Comparison of ENCODE assay signal across 8 cellular contexts in the genomic region with DNA sequence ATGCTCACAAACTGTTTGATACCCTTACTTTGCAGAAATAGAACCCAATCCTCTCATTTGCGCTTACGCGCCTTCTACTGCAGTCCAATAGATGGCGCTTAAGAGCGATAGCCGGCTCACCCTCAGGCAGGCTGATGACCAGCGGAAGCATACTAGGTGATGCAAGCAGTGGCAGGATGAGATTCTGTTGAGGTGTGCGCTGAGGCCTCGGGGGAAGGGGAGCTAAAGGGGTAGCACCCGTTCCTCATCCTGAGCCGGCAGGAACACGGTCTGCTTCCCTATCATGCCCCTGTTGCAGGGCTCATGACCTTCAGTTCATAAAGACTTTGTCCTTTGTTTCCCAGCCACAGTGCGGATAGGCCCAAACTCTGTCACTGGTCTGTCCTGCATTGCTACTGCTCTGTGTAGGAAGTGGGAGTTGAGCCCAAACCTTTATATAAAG.
A peak's percentile ranks its signal among the peaks of the same experiment; 100 is the strongest.
DNase-seq lines count a peak whose midpoint lies in the region; ATAC-seq and TF ChIP-seq lines count a peak whose summit lies in the region.

No MANE protein-coding gene starts in this region.

- no peak overlapping the region for H3K9ac ChIP-seq in liver (ENCODE audit: low read depth in 1 of 2, low read length in 2 of 2)

- DNase-seq in GF-D8 (lab: John Stamatoyannopoulos, UW), result no peak
- DNase-seq in NCI-H187 (lab: John Stamatoyannopoulos, UW), result no peak
- no peak for DNase-seq in stimulated activated naive B cell treated with anti-CD40 and anti-IgM and Interleukin-4, amounts not matched to agents 10 μg/mL and 1 μg/mL and 100 μg/mL, for 72 hours

- peak in 1 of 2 donors; percentile 18 for TF ChIP-seq RAD21 in liver (IDR thresholded peaks at IDR 0.05)

- H3K4me3 ChIP-seq in GM12875 (ENCODE audit: low read depth, low read length) (no peak overlapping the region), liver (ENCODE audit: low read depth in 1 of 3, low read length in 3 of 3) (no peak overlapping the region)

- no peaks in the 10 kb centered on the region for H3K27me3 ChIP-seq in liver (ENCODE audit: control insufficient read depth in 4 of 4, insufficient read depth in 4 of 4, low read length in 3 of 4)

- TF ChIP-seq CTCF in GM12875 (IDR thresholded peaks at IDR 0.05; ENCODE audit: borderline replicate concordance, insufficient read depth, low read depth, low read length), result peak; percentile 26; the same call in 1 of the 2 replicates
- peak; percentile 19 for TF ChIP-seq CTCF in liver (IDR thresholded peaks at IDR 0.05; ENCODE audit: low read depth, low read length, missing input control)

- no peaks in the 10 kb centered on the region for H3K4me1 ChIP-seq in liver (ENCODE audit: control insufficient read depth in 4 of 4, insufficient read depth in 4 of 4, low read length in 3 of 4)

- H3K27me3 Mint-ChIP-seq in stimulated activated naive B cell treated with anti-CD40 and anti-IgM and Interleukin-4, amounts not matched to agents 10 μg/mL and 1 μg/mL and 100 μg/mL, for 72 hours, result no peaks in the 10 kb centered on the region

- H3K27ac ChIP-seq in liver (ENCODE audit: low read depth in 1 of 2, low read length in 2 of 2), result no peak overlapping the region

- no peaks in the 10 kb centered on the region for H3K36me3 ChIP-seq in liver (ENCODE audit: control insufficient read depth in 4 of 4, insufficient read depth in 3 of 4, low read depth in 1 of 4, low read length in 3 of 4)

- ATAC-seq in HG02623 (IDR thresholded peaks at IDR 0.05; ENCODE audit: unreplicated experiment), result peak; percentile 69
- ATAC-seq in SK-N-SH treated with all-trans-retinoic acid at 6 μM for 48 hours, result peak; percentile 35; the same call in 2 of the 3 replicates
- no peak for ATAC-seq in HG02973 (IDR thresholded peaks at IDR 0.05; ENCODE audit: unreplicated experiment)
- ATAC-seq in stimulated activated naive B cell treated with anti-CD40 and anti-IgM and Interleukin-4, amounts not matched to agents 10 μg/mL and 1 μg/mL and 100 μg/mL, for 72 hours (replicated peaks), result no peak

- no peaks in the 10 kb centered on the region for H3K36me3 Mint-ChIP-seq in stimulated activated naive B cell treated with anti-CD40 and anti-IgM and Interleukin-4, amounts not matched to agents 10 μg/mL and 1 μg/mL and 100 μg/mL, for 72 hours

- peaks cover 4% of the 10 kb centered on the region in 2 donors for H3K9me3 Mint-ChIP-seq in stimulated activated naive B cell treated with anti-CD40 and anti-IgM and Interleukin-4, amounts not matched to agents 10 μg/mL and 1 μg/mL and 100 μg/mL, for 72 hours

- H3K9me3 ChIP-seq in liver (ENCODE audit: control insufficient read depth in 4 of 4, low read length in 3 of 4), result no peaks in the 10 kb centered on the region

- no peak overlapping the region for H3K4me3 Mint-ChIP-seq in stimulated activated naive B cell treated with anti-CD40 and anti-IgM and Interleukin-4, amounts not matched to agents 10 μg/mL and 1 μg/mL and 100 μg/mL, for 72 hours

- WGBS in liver, result 32% methylated on average over 13 of the region's 13 CpGs

- no peaks in the 10 kb centered on the region for H3K4me1 Mint-ChIP-seq in stimulated activated naive B cell treated with anti-CD40 and anti-IgM and Interleukin-4, amounts not matched to agents 10 μg/mL and 1 μg/mL and 100 μg/mL, for 72 hours

- H3K27ac Mint-ChIP-seq in stimulated activated naive B cell treated with anti-CD40 and anti-IgM and Interleukin-4, amounts not matched to agents 10 μg/mL and 1 μg/mL and 100 μg/mL, for 72 hours, result no peak overlapping the region

TF ChIP-seq in SK-N-SH treated with all-trans-retinoic acid at 6 μM for 48 hours, 23 proteins besides CTCF, POLR2A, EP300 and RAD21 (continues in another document):
- TF ChIP-seq ESRRG (CRISPR knock-in tag; IDR thresholded peaks at IDR 0.05) (no peak), ARNTL (CRISPR knock-in tag; IDR thresholded peaks at IDR 0.05; ENCODE audit: borderline replicate concordance, low read depth) (no peak), OSR1 (CRISPR knock-in tag; IDR thresholded peaks at IDR 0.05) (no peak), ZNF70 (CRISPR knock-in tag; IDR thresholded peaks at IDR 0.05) (no peak), ZFP3 (CRISPR knock-in tag; IDR thresholded peaks at IDR 0.05) (no peak), GLIS3 (CRISPR knock-in tag; IDR thresholded peaks at IDR 0.05) (no peak), RARB (CRISPR knock-in tag; IDR thresholded peaks at IDR 0.05) (no peak), ISL1 (CRISPR knock-in tag; IDR thresholded peaks at IDR 0.05) (no peak)
- TF ChIP-seq, protein P1, sequence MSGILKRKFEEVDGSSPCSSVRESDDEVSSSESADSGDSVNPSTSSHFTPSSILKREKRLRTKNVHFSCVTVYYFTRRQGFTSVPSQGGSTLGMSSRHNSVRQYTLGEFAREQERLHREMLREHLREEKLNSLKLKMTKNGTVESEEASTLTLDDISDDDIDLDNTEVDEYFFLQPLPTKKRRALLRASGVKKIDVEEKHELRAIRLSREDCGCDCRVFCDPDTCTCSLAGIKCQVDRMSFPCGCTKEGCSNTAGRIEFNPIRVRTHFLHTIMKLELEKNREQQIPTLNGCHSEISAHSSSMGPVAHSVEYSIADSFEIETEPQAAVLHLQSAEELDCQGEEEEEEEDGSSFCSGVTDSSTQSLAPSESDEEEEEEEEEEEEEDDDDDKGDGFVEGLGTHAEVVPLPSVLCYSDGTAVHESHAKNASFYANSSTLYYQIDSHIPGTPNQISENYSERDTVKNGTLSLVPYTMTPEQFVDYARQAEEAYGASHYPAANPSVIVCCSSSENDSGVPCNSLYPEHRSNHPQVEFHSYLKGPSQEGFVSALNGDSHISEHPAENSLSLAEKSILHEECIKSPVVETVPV (CRISPR knock-in tag; IDR thresholded peaks at IDR 0.05), result no peak
- TF ChIP-seq, protein P2, sequence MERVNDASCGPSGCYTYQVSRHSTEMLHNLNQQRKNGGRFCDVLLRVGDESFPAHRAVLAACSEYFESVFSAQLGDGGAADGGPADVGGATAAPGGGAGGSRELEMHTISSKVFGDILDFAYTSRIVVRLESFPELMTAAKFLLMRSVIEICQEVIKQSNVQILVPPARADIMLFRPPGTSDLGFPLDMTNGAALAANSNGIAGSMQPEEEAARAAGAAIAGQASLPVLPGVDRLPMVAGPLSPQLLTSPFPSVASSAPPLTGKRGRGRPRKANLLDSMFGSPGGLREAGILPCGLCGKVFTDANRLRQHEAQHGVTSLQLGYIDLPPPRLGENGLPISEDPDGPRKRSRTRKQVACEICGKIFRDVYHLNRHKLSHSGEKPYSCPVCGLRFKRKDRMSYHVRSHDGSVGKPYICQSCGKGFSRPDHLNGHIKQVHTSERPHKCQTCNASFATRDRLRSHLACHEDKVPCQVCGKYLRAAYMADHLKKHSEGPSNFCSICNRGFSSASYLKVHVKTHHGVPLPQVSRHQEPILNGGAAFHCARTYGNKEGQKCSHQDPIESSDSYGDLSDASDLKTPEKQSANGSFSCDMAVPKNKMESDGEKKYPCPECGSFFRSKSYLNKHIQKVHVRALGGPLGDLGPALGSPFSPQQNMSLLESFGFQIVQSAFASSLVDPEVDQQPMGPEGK (CRISPR knock-in tag; IDR thresholded peaks at IDR 0.05; ENCODE audit: borderline replicate concordance), result no peak

TF ChIP-seq in liver, 16 proteins besides CTCF, POLR2A, EP300 and RAD21:
- TF ChIP-seq JUND (IDR thresholded peaks at IDR 0.05) (no peak), NR2F2 (IDR thresholded peaks at IDR 0.05) (no peak), RXRA (IDR thresholded peaks at IDR 0.05) (no peak)
- TF ChIP-seq, protein P3, sequence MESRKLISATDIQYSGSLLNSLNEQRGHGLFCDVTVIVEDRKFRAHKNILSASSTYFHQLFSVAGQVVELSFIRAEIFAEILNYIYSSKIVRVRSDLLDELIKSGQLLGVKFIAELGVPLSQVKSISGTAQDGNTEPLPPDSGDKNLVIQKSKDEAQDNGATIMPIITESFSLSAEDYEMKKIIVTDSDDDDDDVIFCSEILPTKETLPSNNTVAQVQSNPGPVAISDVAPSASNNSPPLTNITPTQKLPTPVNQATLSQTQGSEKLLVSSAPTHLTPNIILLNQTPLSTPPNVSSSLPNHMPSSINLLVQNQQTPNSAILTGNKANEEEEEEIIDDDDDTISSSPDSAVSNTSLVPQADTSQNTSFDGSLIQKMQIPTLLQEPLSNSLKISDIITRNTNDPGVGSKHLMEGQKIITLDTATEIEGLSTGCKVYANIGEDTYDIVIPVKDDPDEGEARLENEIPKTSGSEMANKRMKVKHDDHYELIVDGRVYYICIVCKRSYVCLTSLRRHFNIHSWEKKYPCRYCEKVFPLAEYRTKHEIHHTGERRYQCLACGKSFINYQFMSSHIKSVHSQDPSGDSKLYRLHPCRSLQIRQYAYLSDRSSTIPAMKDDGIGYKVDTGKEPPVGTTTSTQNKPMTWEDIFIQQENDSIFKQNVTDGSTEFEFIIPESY (IDR thresholded peaks at IDR 0.05), result no peak

Comparison
In these comparisons a context has a peak if more than half of its experiments do, and no peak if none do; other contexts are left out.
1. ATAC-seq: peak in HG02623 (single experiment) and SK-N-SH treated with all-trans-retinoic acid at 6 μM for 48 hours (single experiment); none in HG02973 (single experiment) and stimulated activated naive B cell treated with anti-CD40 and anti-IgM and Interleukin-4, amounts not matched to agents 10 μg/mL and 1 μg/mL and 100 μg/mL, for 72 hours (0 of 2).